24 cellular contexts compared by ENCODE assay signal in the genomic region with DNA sequence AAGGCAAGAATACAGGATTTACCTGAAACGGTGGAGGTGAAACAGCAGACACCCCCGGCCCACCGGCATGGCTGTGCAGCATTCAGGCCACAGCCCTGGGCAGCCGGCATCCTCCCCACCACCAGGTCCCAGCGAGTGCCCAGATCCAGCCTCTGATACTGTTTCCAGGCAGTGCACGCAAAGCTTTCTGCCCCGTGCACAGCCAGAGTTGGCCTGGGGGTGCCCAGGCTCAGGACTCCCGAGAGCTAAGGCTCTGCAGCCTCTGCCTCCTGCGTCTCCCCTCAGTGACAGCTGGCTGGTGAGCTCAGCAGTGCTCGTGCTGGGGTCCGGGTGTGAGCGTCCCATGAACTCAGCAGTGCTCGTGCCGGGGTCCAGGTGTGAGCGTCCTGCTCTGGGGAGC.
DNase-seq lines count a peak whose midpoint lies in the region; ATAC-seq and TF ChIP-seq lines count a peak whose summit lies in the region.
"Had no signal": no experiment of that assay in that cellular context is flagged by ENCODE, and none has a peak within 500 bp of the region (broad histone marks: within the 10 kb centered on the region; RNA-seq: fewer than 3 reads in every experiment).

No MANE protein-coding gene starts in this region.

- H3K27ac ChIP-seq in SK-N-SH (ENCODE audit: low read depth in 2 of 2, low read length in 1 of 2) (no peak overlapping the region), spleen (no peak overlapping the region)
- H3K27ac ChIP-seq: 22Rv1, adrenal gland, GM23248, lower lobe of right lung had no signal

- no peak for DNase-seq in SK-N-SH
- peak; percentile 22 for DNase-seq in D341Med (ENCODE audit: low spot score)
- DNase-seq in left ventricle myocardium superior, result peak; percentile 17
- DNase-seq in spleen, result peak; percentile 50
- no peak for DNase-seq in HFFc6
- DNase-seq in activated T-helper 1 cell treated with anti-CD3 and anti-CD28 coated beads, Interleukin-12 subunit alpha, Interleukin-12 subunit beta, Interleukin-2, Interleukin-4 antibody, amounts not matched to agents 30 ng/mL and 10 ng/mL and 1 ng/mL, durations not matched to agents 14 hours and 24 hours and 36 hours (ENCODE audit: low spot score), result no peak
- DNase-seq: activated CD4-positive, alpha-beta T cell treated with anti-CD3 and anti-CD28 coated beads, Interleukin-2, amount 50 U/mL, for 4 hours; activated CD4-positive, CD25-positive, alpha-beta regulatory T cell; activated gamma-delta T cell treated with Interleukin-2 at 50 U/mL for 16 hours; GM23248; lower lobe of right lung; NCI-H1092 treated with DMSO at 0.1 percent for 48 hours; NCI-H2029; NCI-H526; stimulated activated CD4-positive, alpha-beta T cell treated with anti-CD3 and anti-CD28 coated beads, Interleukin-2, amount 100 ng/mL, for 48 hours had no signal

- intact Hi-C loops in left ventricle myocardium superior (cut with micrococcal nuclease), result no loop called here
- intact Hi-C loops in spleen (cut with DNase I; ENCODE audit: low total_unique reads), result no loop called here
- intact Hi-C loops in activated T-helper 1 cell treated with anti-CD3 and anti-CD28 coated beads, Interleukin-12 subunit alpha, Interleukin-12 subunit beta, Interleukin-2, Interleukin-4 antibody, amounts not matched to agents 30 ng/mL and 10 ng/mL and 1 ng/mL, durations not matched to agents 14 hours and 24 hours and 36 hours (cut with micrococcal nuclease), result no loop called here

- no peaks in the 10 kb centered on the region for H3F3A ChIP-seq in SK-N-SH (replicated peaks; ENCODE audit: insufficient read depth)

- ATAC-seq in SK-N-SH treated with all-trans-retinoic acid at 6 μM for 48 hours (no peak), left ventricle myocardium superior (no peak), HG02588 (IDR thresholded peaks at IDR 0.05; ENCODE audit: unreplicated experiment) (no peak)
- ATAC-seq: lower lobe of right lung, mucosa of descending colon, T-cell had no signal

- H3K9me2 ChIP-seq in SK-N-SH, result no peaks in the 10 kb centered on the region

- H3K27me3 ChIP-seq in SK-N-SH (ENCODE audit: insufficient read depth), result no peaks in the 10 kb centered on the region
- H3K27me3 ChIP-seq in spleen (replicated peaks in 1 of 7), result peaks cover 0 to 88% (median 10%) of the 10 kb centered on the region in 7 donors

- H3K4me1 ChIP-seq in SK-N-SH (ENCODE audit: control insufficient read depth in 1 of 2, insufficient read depth in 2 of 2, low read depth in 1 of 2, low read length in 1 of 2) (no peaks in the 10 kb centered on the region; a peak in 1 of 4 replicates), spleen (peaks cover 0 to 4% (median 0%) of the 10 kb centered on the region in 6 donors)
- H3K4me1 ChIP-seq: adrenal gland, lower lobe of right lung had no signal

- H3K36me3 Mint-ChIP-seq in HFFc6 (ENCODE audit: low read depth), result no peaks in the 10 kb centered on the region
- no peaks in the 10 kb centered on the region for H3K36me3 Mint-ChIP-seq in activated T-helper 1 cell treated with anti-CD3 and anti-CD28 coated beads, Interleukin-12 subunit alpha, Interleukin-12 subunit beta, Interleukin-2, Interleukin-4 antibody, amounts not matched to agents 30 ng/mL and 10 ng/mL and 1 ng/mL, durations not matched to agents 14 hours and 24 hours and 36 hours (ENCODE audit: low read depth)
- H3K36me3 Mint-ChIP-seq: T-cell had no signal

- H3K4me1 Mint-ChIP-seq in HFFc6 (ENCODE audit: low read depth), result no peaks in the 10 kb centered on the region
- H3K4me1 Mint-ChIP-seq in activated T-helper 1 cell treated with anti-CD3 and anti-CD28 coated beads, Interleukin-12 subunit alpha, Interleukin-12 subunit beta, Interleukin-2, Interleukin-4 antibody, amounts not matched to agents 30 ng/mL and 10 ng/mL and 1 ng/mL, durations not matched to agents 14 hours and 24 hours and 36 hours (ENCODE audit: low read depth), result no peaks in the 10 kb centered on the region

- no peak for TF ChIP-seq EP300 in SK-N-SH (IDR thresholded peaks at IDR 0.05; ENCODE audit: borderline replicate concordance in 1 of 2, low read depth in 1 of 2, low read length in 1 of 2)

- H3K4me3 ChIP-seq in SK-N-SH (ENCODE audit: low read depth in 2 of 2, low read length in 1 of 2), result no peak overlapping the region
- no peak overlapping the region for H3K4me3 ChIP-seq in spleen
- H3K4me3 ChIP-seq: adrenal gland, GM23248, lower lobe of right lung, mucosa of descending colon had no signal

- H3K9me3 Mint-ChIP-seq in HFFc6, result no peaks in the 10 kb centered on the region
- H3K9me3 Mint-ChIP-seq in activated T-helper 1 cell treated with anti-CD3 and anti-CD28 coated beads, Interleukin-12 subunit alpha, Interleukin-12 subunit beta, Interleukin-2, Interleukin-4 antibody, amounts not matched to agents 30 ng/mL and 10 ng/mL and 1 ng/mL, durations not matched to agents 14 hours and 24 hours and 36 hours, result no peaks in the 10 kb centered on the region
- H3K9me3 Mint-ChIP-seq: nephron had no signal

- TF ChIP-seq CTCF in SK-N-SH (IDR thresholded peaks at IDR 0.05), result no peak
- TF ChIP-seq CTCF in spleen (IDR thresholded peaks at IDR 0.05 in 8 of 11, conservative IDR thresholded peaks at IDR 0.05 in 3 of 11), result no peak
- no peak for TF ChIP-seq CTCF in HFFc6 (IDR thresholded peaks at IDR 0.05)

- no peak overlapping the region for H2AFZ ChIP-seq in SK-N-SH (ENCODE audit: low read depth)
- H2AFZ ChIP-seq: GM23248 had no signal

- CTCF ChIA-PET in SK-N-SH (lab: Yijun Ruan, JAX), result interaction anchor here (0.7 to 1.3 kb wide), 5 partner anchors 9 to 222 kb away, joined by 3 read pairs; no protein-coding TSS in a partner anchor

- H3K36me3 ChIP-seq in SK-N-SH (replicated peaks in 1 of 2; ENCODE audit: control insufficient read depth in 1 of 2, insufficient read depth in 2 of 2, low read length in 1 of 2) (no peaks in the 10 kb centered on the region), spleen (no peaks in the 10 kb centered on the region)
- H3K36me3 ChIP-seq: adrenal gland, lower lobe of right lung had no signal

- no peak overlapping the region for H3K9ac ChIP-seq in SK-N-SH
- H3K9ac ChIP-seq: GM23248 had no signal

- H3K4me2 ChIP-seq in SK-N-SH, result no peak overlapping the region

- H4K20me1 ChIP-seq in SK-N-SH (ENCODE audit: insufficient read depth), result no peaks in the 10 kb centered on the region

- TF ChIP-seq POLR2A in spleen (IDR thresholded peaks at IDR 0.05), result no peak

- WGBS in SK-N-SH (ENCODE audit: low lambda C conversion rate), result 43% methylated on average over 10 of the region's 15 CpGs
- WGBS in spleen, 5 donors, result 79 to 89% (median 87%) methylated on average over 8 to 15 of the region's 15 CpGs

- H3K27ac Mint-ChIP-seq in HFFc6, result no peak overlapping the region
- no peak overlapping the region for H3K27ac Mint-ChIP-seq in activated T-helper 1 cell treated with anti-CD3 and anti-CD28 coated beads, Interleukin-12 subunit alpha, Interleukin-12 subunit beta, Interleukin-2, Interleukin-4 antibody, amounts not matched to agents 30 ng/mL and 10 ng/mL and 1 ng/mL, durations not matched to agents 14 hours and 24 hours and 36 hours
- H3K27ac Mint-ChIP-seq: brain, IgD-negative memory B cell had no signal

- no peaks in the 10 kb centered on the region for H3K9me3 ChIP-seq in SK-N-SH
- peaks cover 0 to 9% (median 0%) of the 10 kb centered on the region in 8 donors for H3K9me3 ChIP-seq in spleen
- H3K9me3 ChIP-seq: adrenal gland, lower lobe of right lung, mucosa of descending colon had no signal

- H3K79me2 ChIP-seq in SK-N-SH (ENCODE audit: insufficient read depth), result no peaks in the 10 kb centered on the region

- peaks cover 30% of the 10 kb centered on the region for H3K27me3 Mint-ChIP-seq in HFFc6 (ENCODE audit: insufficient read depth)
- H3K27me3 Mint-ChIP-seq in activated T-helper 1 cell treated with anti-CD3 and anti-CD28 coated beads, Interleukin-12 subunit alpha, Interleukin-12 subunit beta, Interleukin-2, Interleukin-4 antibody, amounts not matched to agents 30 ng/mL and 10 ng/mL and 1 ng/mL, durations not matched to agents 14 hours and 24 hours and 36 hours (ENCODE audit: insufficient read depth), result no peaks in the 10 kb centered on the region

- H3K4me3 Mint-ChIP-seq in HFFc6, result no peak overlapping the region
- H3K4me3 Mint-ChIP-seq in activated T-helper 1 cell treated with anti-CD3 and anti-CD28 coated beads, Interleukin-12 subunit alpha, Interleukin-12 subunit beta, Interleukin-2, Interleukin-4 antibody, amounts not matched to agents 30 ng/mL and 10 ng/mL and 1 ng/mL, durations not matched to agents 14 hours and 24 hours and 36 hours, result no peak overlapping the region
- H3K4me3 Mint-ChIP-seq: brain, IgD-negative memory B cell, nephron, T-cell had no signal

- TF ChIP-seq RAD21 in SK-N-SH (IDR thresholded peaks at IDR 0.05; ENCODE audit: low read length), result no peak

- POLR2A ChIA-PET in SK-N-SH (lab: Yijun Ruan, JAX), result no interaction called here

TF ChIP-seq in SK-N-SH, 30 proteins besides CTCF, POLR2A, EP300 and RAD21:
- 0 out of 2 replicates have a peak, but pooled peaks have one; percentile 11 for TF ChIP-seq GATA2 (CRISPR knock-in tag; IDR thresholded peaks at IDR 0.05)
- TF ChIP-seq, protein P1, sequence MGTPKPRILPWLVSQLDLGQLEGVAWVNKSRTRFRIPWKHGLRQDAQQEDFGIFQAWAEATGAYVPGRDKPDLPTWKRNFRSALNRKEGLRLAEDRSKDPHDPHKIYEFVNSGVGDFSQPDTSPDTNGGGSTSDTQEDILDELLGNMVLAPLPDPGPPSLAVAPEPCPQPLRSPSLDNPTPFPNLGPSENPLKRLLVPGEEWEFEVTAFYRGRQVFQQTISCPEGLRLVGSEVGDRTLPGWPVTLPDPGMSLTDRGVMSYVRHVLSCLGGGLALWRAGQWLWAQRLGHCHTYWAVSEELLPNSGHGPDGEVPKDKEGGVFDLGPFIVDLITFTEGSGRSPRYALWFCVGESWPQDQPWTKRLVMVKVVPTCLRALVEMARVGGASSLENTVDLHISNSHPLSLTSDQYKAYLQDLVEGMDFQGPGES (IDR thresholded peaks at IDR 0.05; ENCODE audit: low read depth, low read length), result no peak
TF ChIP-seq in SK-N-SH: peak in this region for 1.

TF ChIP-seq in SK-N-SH treated with all-trans-retinoic acid at 6 μM for 48 hours, 23 proteins besides CTCF, POLR2A, EP300 and RAD21 (continues in another document):
- TF ChIP-seq BACH2 (CRISPR knock-in tag; IDR thresholded peaks at IDR 0.05; ENCODE audit: borderline replicate concordance), result no peak
- TF ChIP-seq, protein P2, sequence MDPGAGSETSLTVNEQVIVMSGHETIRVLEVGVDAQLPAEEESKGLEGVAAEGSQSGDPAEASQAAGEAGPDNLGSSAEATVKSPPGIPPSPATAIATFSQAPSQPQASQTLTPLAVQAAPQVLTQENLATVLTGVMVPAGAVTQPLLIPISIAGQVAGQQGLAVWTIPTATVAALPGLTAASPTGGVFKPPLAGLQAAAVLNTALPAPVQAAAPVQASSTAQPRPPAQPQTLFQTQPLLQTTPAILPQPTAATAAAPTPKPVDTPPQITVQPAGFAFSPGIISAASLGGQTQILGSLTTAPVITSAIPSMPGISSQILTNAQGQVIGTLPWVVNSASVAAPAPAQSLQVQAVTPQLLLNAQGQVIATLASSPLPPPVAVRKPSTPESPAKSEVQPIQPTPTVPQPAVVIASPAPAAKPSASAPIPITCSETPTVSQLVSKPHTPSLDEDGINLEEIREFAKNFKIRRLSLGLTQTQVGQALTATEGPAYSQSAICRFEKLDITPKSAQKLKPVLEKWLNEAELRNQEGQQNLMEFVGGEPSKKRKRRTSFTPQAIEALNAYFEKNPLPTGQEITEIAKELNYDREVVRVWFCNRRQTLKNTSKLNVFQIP (CRISPR knock-in tag; IDR thresholded peaks at IDR 0.05; ENCODE audit: borderline replicate concordance, low read depth), result no peak
- TF ChIP-seq PPARA (CRISPR knock-in tag; IDR thresholded peaks at IDR 0.05; ENCODE audit: borderline replicate concordance), result no peak

Comparison
In these comparisons a context has a peak if more than half of its experiments do, and no peak if none do; other contexts are left out.
1. DNase-seq: peak in D341Med (single experiment), left ventricle myocardium superior (single experiment) and spleen (single experiment); none in SK-N-SH (single experiment), HFFc6 (single experiment) and activated T-helper 1 cell treated with anti-CD3 and anti-CD28 coated beads, Interleukin-12 subunit alpha, Interleukin-12 subunit beta, Interleukin-2, Interleukin-4 antibody, amounts not matched to agents 30 ng/mL and 10 ng/mL and 1 ng/mL, durations not matched to agents 14 hours and 24 hours and 36 hours (single experiment).